In genomic region chr7:157978766-157979165, GRCh38 we compare ENCODE assay signal across 16 cellular contexts.
DNase-seq lines count a peak whose midpoint lies in the region; ATAC-seq and TF ChIP-seq lines count a peak whose summit lies in the region.
"Had no signal": no experiment of that assay in that cellular context is flagged by ENCODE, and none has a peak within 500 bp of the region (broad histone marks: within the 10 kb centered on the region; RNA-seq: fewer than 3 reads in every experiment).

No MANE protein-coding gene starts in this region.

- intact Hi-C loops in cardiac septum (cut with DNase I) (no loop called here), left cardiac atrium (cut with DNase I) (no loop called here), dorsolateral prefrontal cortex (cut with DNase I) (no loop called here)

- no peak for ATAC-seq in left cardiac atrium
- ATAC-seq in omental fat pad (ENCODE audit: low FRiP score), result no peak
- no peak for ATAC-seq in HG02610 (IDR thresholded peaks at IDR 0.05; ENCODE audit: unreplicated experiment)
- ATAC-seq: HepG2 had no signal

- no peak for TF ChIP-seq CTCF in omental fat pad (IDR thresholded peaks at IDR 0.05)
- no peak for TF ChIP-seq CTCF in dorsolateral prefrontal cortex (IDR thresholded peaks at IDR 0.05 in 54 of 56, conservative IDR thresholded peaks at IDR 0.05 in 2 of 56; ENCODE audit: low read depth in 1 of 56, partially characterized antibody in 56 of 56)

- DNase-seq in cardiac septum (ENCODE audit: low spot score) (peak; percentile 68), left cardiac atrium (no peak), NCI-H510A treated with DMSO at 0.1 percent for 48 hours (lab: John Stamatoyannopoulos, UW) (peak; percentile 18), omental fat pad (ENCODE audit: low spot score) (peak; percentile 5), dorsolateral prefrontal cortex (no peak), iPS-NIHi11 (ENCODE audit: low spot score) (no peak)
- DNase-seq: DMS79, HFFc6, KBM-7, NCI-H1436, NCI-H2029 treated with DMSO at 0.1 percent for 48 hours, NCI-H524 treated with DMSO at 0.1 percent for 48 hours, SJCRH30 had no signal

- no peak overlapping the region for H3K27ac ChIP-seq in dorsolateral prefrontal cortex
- H3K27ac ChIP-seq: BLaER1 treated with 17β-estradiol and CSF1 and Interleukin-3, amounts not matched to agents 10 nM and 100 nM; SJCRH30 had no signal

- no peak overlapping the region for H3K4me3 ChIP-seq in dorsolateral prefrontal cortex
- H3K4me3 ChIP-seq: BLaER1 treated with 17β-estradiol and CSF1 and Interleukin-3, amounts not matched to agents 10 nM and 100 nM; SJCRH30 had no signal

- H3K27me3 ChIP-seq in dorsolateral prefrontal cortex, result peaks cover 0 to 6% (median 0%) of the 10 kb centered on the region in 45 donors
- H3K27me3 ChIP-seq: BLaER1 treated with 17β-estradiol and CSF1 and Interleukin-3, amounts not matched to agents 10 nM and 100 nM had no signal

Comparison
In these comparisons a context has a peak if more than half of its experiments do, and no peak if none do; other contexts are left out.
1. DNase-seq: peak in cardiac septum (single experiment), NCI-H510A treated with DMSO at 0.1 percent for 48 hours (single experiment) and omental fat pad (single experiment); none in left cardiac atrium (single experiment), dorsolateral prefrontal cortex (0 of 10) and iPS-NIHi11 (single experiment).